ENCODE assay signal across 21 cellular contexts in genomic region chr10:37015498-37015897, GRCh38.
"Had no signal": no experiment of that assay in that cellular context is flagged by ENCODE, and none has a peak within 500 bp of the region (broad histone marks: within the 10 kb centered on the region; RNA-seq: fewer than 3 reads in every experiment).

No MANE protein-coding gene starts in this region.

- H3K9me3 ChIP-seq: esophagus muscularis mucosa, gastrocnemius medialis, heart right ventricle had no signal

- DNase-seq: dermis blood vessel endothelial cell; dorsolateral prefrontal cortex; effector CD4-positive, alpha-beta T cell; effector memory CD4-positive, alpha-beta T cell; foreskin keratinocyte; gastrocnemius medialis; glutamatergic neuron; head of caudate nucleus; heart right ventricle; hippocampal formation; left cardiac atrium; left lung; left ventricle myocardium superior; mesenchymal stem cell; mucosa of descending colon had no signal

- H3K4me1 ChIP-seq: esophagus muscularis mucosa, foreskin keratinocyte, gastrocnemius medialis, heart right ventricle, left lung had no signal

- H3K27me3 ChIP-seq: esophagus muscularis mucosa, foreskin keratinocyte, gastrocnemius medialis, heart right ventricle, left lung had no signal

- FAIRE-seq: colon, endothelial cell of umbilical vein, islet of Langerhans, keratinocyte had no signal

- H3K4me3 ChIP-seq: coronary artery, dorsolateral prefrontal cortex, esophagus muscularis mucosa, gastrocnemius medialis, heart right ventricle, left lung, mucosa of descending colon had no signal

- H3K36me3 ChIP-seq: esophagus muscularis mucosa, gastrocnemius medialis, heart right ventricle, left lung had no signal

- H3K27ac ChIP-seq: coronary artery, dorsolateral prefrontal cortex, esophagus muscularis mucosa, foreskin keratinocyte, gastrocnemius medialis, heart right ventricle, left lung had no signal
